In genomic region chr18:48933578-48934399, GRCh38 we compare ENCODE assay signal across 9 cellular contexts. TPM values are rescaled to one million over a fixed set of nuclear protein-coding genes. Genes with fewer than 3 reads are reported as not detected.
DNase-seq lines count a peak whose midpoint lies in the region; ATAC-seq and TF ChIP-seq lines count a peak whose summit lies in the region.
"Had no signal": no experiment of that assay in that cellular context is flagged by ENCODE, and none has a peak within 500 bp of the region (broad histone marks: within the 10 kb centered on the region; RNA-seq: fewer than 3 reads in every experiment).

No MANE protein-coding gene starts in this region.

- H3K4me1 ChIP-seq in lung (ENCODE audit: control insufficient read depth in 2 of 2, insufficient read depth in 2 of 2, low read length in 2 of 2) (peaks cover 55 to 60% of the 10 kb centered on the region in 2 donors), urinary bladder (ENCODE audit: insufficient read depth) (peaks cover 17% of the 10 kb centered on the region)

- H3K27me3 ChIP-seq in lung (ENCODE audit: control insufficient read depth, insufficient read depth) (no peaks in the 10 kb centered on the region), WERI-Rb-1 (ENCODE audit: insufficient read depth, low read depth, severe bottlenecking) (no peaks in the 10 kb centered on the region)
- H3K27me3 ChIP-seq: pancreas had no signal

- TF ChIP-seq CTCF in lung (IDR thresholded peaks at IDR 0.05; ENCODE audit: control extremely low read depth, extremely low read depth) (no peak), WERI-Rb-1 (IDR thresholded peaks at IDR 0.05; ENCODE audit: low read depth, low read length) (no peak)

- H3K27ac ChIP-seq in angular gyrus (ENCODE audit: low read depth, low read length) (peak overlapping the region; percentile 81), lung (ENCODE audit: low read depth in 1 of 2, low read length in 1 of 2) (peak overlapping the region; percentile 0 to 89), urinary bladder (ENCODE audit: low read depth) (peak overlapping the region; percentile 73), WERI-Rb-1 (no peak overlapping the region)

- H3K27me3 Mint-ChIP-seq in activated naive CD4-positive, alpha-beta T cell treated with anti-CD3 and anti-CD28 coated beads for 36 hours (ENCODE audit: low read depth), result no peaks in the 10 kb centered on the region

- no peak overlapping the region for H3K4me3 ChIP-seq in lung
- H3K4me3 ChIP-seq in urinary bladder (ENCODE audit: low read depth, low read length), result no peak overlapping the region
- no peak overlapping the region for H3K4me3 ChIP-seq in WERI-Rb-1 (ENCODE audit: low read depth, low read length)
- H3K4me3 ChIP-seq: pancreas had no signal

- peak overlapping the region; percentile 48 for H3K4me3 Mint-ChIP-seq in activated naive CD4-positive, alpha-beta T cell treated with anti-CD3 and anti-CD28 coated beads for 36 hours

- intact Hi-C loops in activated naive CD4-positive, alpha-beta T cell treated with anti-CD3 and anti-CD28 coated beads for 36 hours (cut with micrococcal nuclease), result loop anchor here (10.0 kb wide), 2 partner anchors 999 to 1351 kb away; partner anchors contain the start of genes CXXC1, MBD1 and SMAD2

- no peaks in the 10 kb centered on the region for H3K9me3 ChIP-seq in lung (ENCODE audit: control insufficient read depth in 2 of 2, insufficient read depth in 1 of 2, low read length in 1 of 2)
- no peaks in the 10 kb centered on the region for H3K9me3 ChIP-seq in WERI-Rb-1 (ENCODE audit: severe bottlenecking)
- H3K9me3 ChIP-seq: pancreas had no signal

- CTCF ChIA-PET in activated naive CD4-positive, alpha-beta T cell treated with anti-CD3 and anti-CD28 coated beads for 36 hours (lab: Charles Lee), result interaction anchor here (2.6 kb wide), 1 partner anchor 12 kb away, joined by 9 read pairs; no protein-coding TSS in a partner anchor

- no peaks in the 10 kb centered on the region for H3K9me3 Mint-ChIP-seq in activated naive CD4-positive, alpha-beta T cell treated with anti-CD3 and anti-CD28 coated beads for 36 hours

- DNase-seq in activated naive CD4-positive, alpha-beta T cell treated with anti-CD3 and anti-CD28 coated beads for 36 hours, result no peak
- no peak for DNase-seq in activated naive CD4-positive, alpha-beta T cell treated with anti-CD3 and anti-CD28 coated beads, Interleukin-2, amount 50 U/mL, for 16 hours
- DNase-seq in lung (ENCODE audit: low spot score) (no peak), WERI-Rb-1 (no peak)
- no peak for DNase-seq in stimulated activated naive CD4-positive, alpha-beta T cell (lab: John Stamatoyannopoulos, UW)

- H3K27ac Mint-ChIP-seq in activated naive CD4-positive, alpha-beta T cell treated with anti-CD3 and anti-CD28 coated beads for 36 hours, result peak overlapping the region; percentile 95

- WGBS in lung, 2 donors, result 37 to 58% methylated on average over 22 of the region's 22 CpGs
- WGBS in urinary bladder, result 50% methylated on average over 22 of the region's 22 CpGs

- H3K4me1 Mint-ChIP-seq in activated naive CD4-positive, alpha-beta T cell treated with anti-CD3 and anti-CD28 coated beads for 36 hours (ENCODE audit: low read depth), result peaks cover 84% of the 10 kb centered on the region

- ATAC-seq in lung (ENCODE audit: insufficient read depth, low FRiP score) (no peak), GM18520 (IDR thresholded peaks at IDR 0.05; ENCODE audit: unreplicated experiment) (no peak)
- ATAC-seq: pancreas had no signal

- no peaks in the 10 kb centered on the region for H3K36me3 Mint-ChIP-seq in activated naive CD4-positive, alpha-beta T cell treated with anti-CD3 and anti-CD28 coated beads for 36 hours (ENCODE audit: low read depth)

- peaks cover 0 to 3% of the 10 kb centered on the region in 2 donors for H3K36me3 ChIP-seq in lung (ENCODE audit: control insufficient read depth in 2 of 2, insufficient read depth in 2 of 2, low read length in 2 of 2)
- H3K36me3 ChIP-seq in urinary bladder (ENCODE audit: insufficient read depth), result no peaks in the 10 kb centered on the region
- H3K36me3 ChIP-seq in WERI-Rb-1, result peaks cover 56% of the 10 kb centered on the region
- H3K36me3 ChIP-seq: pancreas had no signal

RNA-seq across cellular contexts. Expression of gene SMAD7, which starts 17.0 kb away (rescaled TPM):
- 1 to 10 TPM; 5.9 to 7.0 TPM for total RNA-seq in activated naive CD4-positive, alpha-beta T cell treated with anti-CD3 and anti-CD28 coated beads for 36 hours
- total RNA-seq in lung (10 to 100 TPM; 39.1 to 58.8 TPM), urinary bladder (25.6 TPM)
- polyA plus RNA-seq in lung (10 to 100 TPM; 11.8 to 32.5 TPM), urinary bladder (31.5 TPM)
